Comparison of ENCODE assay signal across 8 cellular contexts in the genomic region with DNA sequence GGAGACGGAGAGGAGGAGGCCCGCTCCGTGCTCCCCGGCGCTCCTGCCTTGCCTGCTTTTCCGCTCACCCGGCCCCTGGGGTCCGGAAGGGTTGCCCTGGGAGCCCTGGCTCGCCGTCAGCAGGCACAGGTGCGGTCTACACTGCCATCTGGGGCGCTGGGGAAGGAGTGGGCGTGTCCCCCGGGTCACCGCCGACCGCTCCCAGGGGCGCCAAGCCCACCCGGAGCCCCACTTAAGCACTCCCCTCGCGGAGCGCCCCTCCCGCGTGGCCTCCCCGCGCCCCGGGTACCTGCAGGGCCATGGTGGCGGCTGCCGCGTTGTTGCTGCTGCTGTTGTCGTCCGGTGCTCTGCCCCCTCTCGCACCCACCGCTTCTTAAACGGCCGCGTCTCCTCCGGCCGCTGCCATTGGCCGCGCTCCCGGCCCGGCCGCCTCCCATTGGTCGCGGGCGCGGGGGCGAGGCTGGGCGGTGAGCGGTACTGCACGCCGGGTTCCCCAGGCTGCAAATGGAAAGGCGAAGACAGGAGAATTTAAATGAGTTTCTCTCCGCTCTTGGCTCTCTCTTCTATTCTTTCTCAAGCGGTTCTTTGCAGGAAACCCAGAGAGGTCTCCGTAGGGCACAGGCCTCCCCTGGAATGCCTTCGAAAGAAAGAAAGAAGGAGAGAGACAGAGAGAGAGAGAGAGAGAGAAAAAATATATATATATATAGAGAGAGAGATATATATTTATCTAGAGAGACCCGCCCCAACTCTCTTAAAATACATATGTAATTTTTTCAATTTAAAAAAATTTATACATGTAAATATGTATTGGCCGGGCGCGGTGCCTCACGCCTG. TPM values are rescaled to one million over a fixed set of nuclear protein-coding genes. Genes with fewer than 3 reads are reported as not detected.
DNase-seq lines count a peak whose midpoint lies in the region; ATAC-seq and TF ChIP-seq lines count a peak whose summit lies in the region.

A gene (minus strand): TSS at position 349 of the 834 bp plus-strand sequence. CDS start 48 bp downstream, at position 301.

- no peak within 1 kb of the TSS for H2AFZ ChIP-seq in OCI-LY3 (ENCODE audit: low read depth, low read length)

- H3K9me3 ChIP-seq in OCI-LY3 (ENCODE audit: insufficient read depth, low read length) (no peaks in the 10 kb centered on the region), muscle layer of duodenum (ENCODE audit: control insufficient read depth in 1 of 2, low read length in 2 of 2) (no peaks in the 10 kb centered on the region)

- peak within 1 kb of the TSS; percentile 68 for H3K4me2 ChIP-seq in OCI-LY3 (ENCODE audit: low read length)

- H3K27ac Mint-ChIP-seq in Calu3 (ENCODE audit: unreplicated experiment), result no peak within 1 kb of the TSS

- H4K20me1 ChIP-seq in OCI-LY3 (ENCODE audit: insufficient read depth, low read length), result no peaks in the 10 kb centered on the region

- no TSS peak for BruUV-seq in Calu3 (replicated peaks; lab: Mats Ljungman, UMichigan)

- H3K4me1 Mint-ChIP-seq in Calu3 (ENCODE audit: low read depth, unreplicated experiment), result peaks cover 6% of the 10 kb centered on the region

- H3K27me3 ChIP-seq in OCI-LY3 (ENCODE audit: low read depth, low read length) (no peaks in the 10 kb centered on the region), muscle layer of duodenum (ENCODE audit: low read depth, low read length) (no peaks in the 10 kb centered on the region)

- H3K27ac ChIP-seq in OCI-LY3 (ENCODE audit: low read length), result no peak within 1 kb of the TSS
- H3K27ac ChIP-seq in muscle layer of duodenum (ENCODE audit: low read length), result no peak within 1 kb of the TSS

- no peaks in the 10 kb centered on the region for H3K79me2 ChIP-seq in OCI-LY3 (ENCODE audit: low read length)

- peak; percentile 89 for DNase-seq in Calu3
- peak in 73 of 76 experiments; percentile 6 to 80 (median 60) for DNase-seq in HUDEP-2 (lab: John Stamatoyannopoulos, UW; ENCODE audit: unreplicated experiment in 76 of 76)
- DNase-seq in activated T-cell treated with anti-CD3 and anti-CD28 coated beads for 4 hours, result peak; percentile 61
- DNase-seq in stimulated activated CD8-positive, alpha-beta memory T cell treated with anti-CD3 and anti-CD28 coated beads, Interleukin-7, amount 100 ng/mL, for 1 hour (ENCODE audit: low read depth in 2 of 2), result peak; percentile 49 to 53

- TF ChIP-seq CTCF in Calu3 (IDR thresholded peaks at IDR 0.05; ENCODE audit: unreplicated experiment) (peak; percentile 28), OCI-LY3 (IDR thresholded peaks at IDR 0.05; ENCODE audit: low read depth, low read length) (no peak)

- no peaks in the 10 kb centered on the region for H3K27me3 Mint-ChIP-seq in Calu3 (ENCODE audit: unreplicated experiment)

- CTCF ChIA-PET in Calu3 (lab: Charles Lee), result no interaction called here

- H3K4me3 ChIP-seq in OCI-LY3 (ENCODE audit: low read length) (peak within 1 kb of the TSS; percentile 74), muscle layer of duodenum (ENCODE audit: low read depth in 1 of 2, low read length in 2 of 2) (peak within 1 kb of the TSS; percentile 26 to 87)

- peak within 1 kb of the TSS; percentile 76 for H3K4me3 Mint-ChIP-seq in Calu3 (ENCODE audit: low read depth, unreplicated experiment)

- H3K36me3 Mint-ChIP-seq in Calu3 (ENCODE audit: insufficient read depth, unreplicated experiment), result peaks cover 17% of the 10 kb centered on the region

- ATAC-seq in GM21381 (IDR thresholded peaks at IDR 0.05; ENCODE audit: unreplicated experiment) (peak; percentile 100), esophagus mucosa (peak; percentile 87)

- peaks cover 2% of the 10 kb centered on the region for H3K9me3 Mint-ChIP-seq in Calu3 (ENCODE audit: low read depth, unreplicated experiment)

- H3K4me1 ChIP-seq in OCI-LY3 (ENCODE audit: low read length) (no peaks in the 10 kb centered on the region), muscle layer of duodenum (ENCODE audit: control insufficient read depth in 1 of 2, insufficient read depth in 2 of 2, low read length in 2 of 2) (peaks cover 5 to 7% of the 10 kb centered on the region in 2 donors)

- H3K36me3 ChIP-seq in OCI-LY3 (replicated peaks; ENCODE audit: low read depth, low read length), result no peaks in the 10 kb centered on the region
- no peaks in the 10 kb centered on the region for H3K36me3 ChIP-seq in muscle layer of duodenum (ENCODE audit: control insufficient read depth in 1 of 2, insufficient read depth in 2 of 2, low read length in 2 of 2)

- intact Hi-C loops in Calu3 (cut with micrococcal nuclease; ENCODE audit: unreplicated experiment), result no loop called here

- H3K9ac ChIP-seq in OCI-LY3 (ENCODE audit: low read length), result no peak within 1 kb of the TSS

RNA-seq across cellular contexts. Expression of the gene that starts here (rescaled TPM):
- 8.2 and 10.0 TPM in 2 replicates for total RNA-seq in Calu3 (2022)
- total RNA-seq in esophagus mucosa, result 0.32 TPM

Comparison
In these comparisons a context has a peak if more than half of its experiments do, and no peak if none do; other contexts are left out.
1. Peak in ATAC-seq in esophagus mucosa; RNA of the gene not detected or under 1 TPM.